ENCODE assay signal across 1 cellular context in the genomic region with DNA sequence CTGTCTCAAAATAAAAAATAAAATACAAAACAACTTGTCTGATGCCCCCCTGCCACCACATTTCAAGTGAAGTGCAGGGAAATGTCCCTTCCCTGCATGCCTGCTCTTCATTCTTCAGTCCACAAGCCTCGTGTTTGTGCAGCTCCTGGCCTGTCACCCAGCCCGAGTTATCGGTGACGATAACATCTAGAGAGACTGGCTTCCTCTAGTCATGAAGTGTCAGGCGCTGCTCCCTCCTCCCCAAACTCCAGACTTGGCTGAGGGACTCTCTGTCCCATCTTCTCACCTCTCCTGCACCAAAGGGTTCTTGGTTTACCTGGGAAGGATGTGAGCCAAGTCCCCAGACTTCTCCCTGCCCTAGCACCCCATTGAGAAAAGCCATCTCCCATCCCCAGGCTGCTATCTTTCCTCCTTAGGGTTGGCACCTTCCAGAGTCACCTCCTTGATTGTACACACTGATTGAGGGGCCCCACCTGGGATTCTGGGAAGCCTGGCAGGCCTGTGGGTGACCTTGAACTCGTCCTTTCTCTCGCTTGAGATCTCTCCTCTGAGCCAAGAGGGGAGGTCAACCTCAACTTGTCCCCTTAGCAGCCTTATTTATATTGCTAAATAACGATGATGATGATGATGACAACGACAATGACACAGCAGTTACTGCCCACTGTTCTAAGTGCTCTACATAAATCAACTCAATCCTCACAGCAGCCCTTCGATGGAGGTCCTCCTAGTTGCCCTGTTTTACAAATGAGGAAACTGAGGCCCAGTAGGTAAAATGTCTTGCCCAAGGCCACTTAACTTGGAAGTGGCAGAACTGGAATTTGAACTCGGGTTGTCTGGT.
TF ChIP-seq lines count a peak whose summit lies in the region.

No MANE protein-coding gene starts in this region.

TF ChIP-seq in K562, 482 proteins besides CTCF, POLR2A, EP300 and RAD21 (continued from another document and continues in another):
- TF ChIP-seq ZNF324 (CRISPR knock-in tag; IDR thresholded peaks at IDR 0.05) (no peak), ZNF253 (CRISPR knock-in tag; conservative IDR thresholded peaks at IDR 0.05) (no peak), BCLAF1 (IDR thresholded peaks at IDR 0.05; ENCODE audit: borderline replicate concordance in 1 of 2, control insufficient read depth in 1 of 2, low read depth in 2 of 2, low read length in 1 of 2) (no peak), E2F8 (IDR thresholded peaks at IDR 0.05; ENCODE audit: low read depth, partially characterized antibody) (no peak), SAFB2 (IDR thresholded peaks at IDR 0.05; ENCODE audit: borderline replicate concordance, low read depth, low read length, severe bottlenecking) (no peak), HLTF (IDR thresholded peaks at IDR 0.05) (no peak), ZNF57 (CRISPR knock-in tag; IDR thresholded peaks at IDR 0.05) (no peak), VEZF1 (CRISPR knock-in tag; IDR thresholded peaks at IDR 0.05) (no peak; the same call in 1 of the 2 replicates), KDM1A (IDR thresholded peaks at IDR 0.05) (no peak), CREBBP (IDR thresholded peaks at IDR 0.05; ENCODE audit: low read depth, low read length) (no peak), TSHZ1 (CRISPR knock-in tag; IDR thresholded peaks at IDR 0.05) (no peak), SMAD3 (CRISPR knock-in tag; conservative IDR thresholded peaks at IDR 0.05) (no peak), RBM22 (IDR thresholded peaks at IDR 0.05; ENCODE audit: low read depth, low read length, poor library complexity, severe bottlenecking) (no peak), TBP (optimal IDR thresholded peaks at IDR 0.05; ENCODE audit: low read depth, low read length) (no peak), ZSCAN32 (CRISPR knock-in tag; IDR thresholded peaks at IDR 0.05) (no peak), FOXP1 (CRISPR knock-in tag; IDR thresholded peaks at IDR 0.05) (no peak), ESRRA (IDR thresholded peaks at IDR 0.05; ENCODE audit: borderline replicate concordance, low read depth) (peak; percentile 78), ZNF764 (CRISPR knock-in tag; IDR thresholded peaks at IDR 0.05; ENCODE audit: low read depth) (no peak), PHB2 (IDR thresholded peaks at IDR 0.05; ENCODE audit: low read depth) (no peak), NONO (IDR thresholded peaks at IDR 0.05; ENCODE audit: low read depth in 2 of 2, low read length in 1 of 2) (no peak), POLR2AphosphoS5 (IDR thresholded peaks at IDR 0.05; ENCODE audit: control insufficient read depth, insufficient read depth, low read depth, low read length) (no peak), BDP1 (IDR thresholded peaks at IDR 0.05; ENCODE audit: insufficient read depth, insufficient read length) (no peak), BRD4 (IDR thresholded peaks at IDR 0.05) (no peak), ZNF134 (CRISPR knock-in tag; conservative IDR thresholded peaks at IDR 0.05) (no peak), FOSL1 (tag; conservative IDR thresholded peaks at IDR 0.05) (peak; percentile 58), SUPT5H (IDR thresholded peaks at IDR 0.05) (no peak), RFX7 (CRISPR knock-in tag; IDR thresholded peaks at IDR 0.05) (no peak), ZNF239 (CRISPR knock-in tag; IDR thresholded peaks at IDR 0.05) (no peak), OTX1 (CRISPR knock-in tag; IDR thresholded peaks at IDR 0.05) (0 out of 2 replicates have a peak, but pooled peaks have one; percentile 32), ZNF436 (CRISPR knock-in tag; IDR thresholded peaks at IDR 0.05) (no peak)
- TF ChIP-seq, protein P1, sequence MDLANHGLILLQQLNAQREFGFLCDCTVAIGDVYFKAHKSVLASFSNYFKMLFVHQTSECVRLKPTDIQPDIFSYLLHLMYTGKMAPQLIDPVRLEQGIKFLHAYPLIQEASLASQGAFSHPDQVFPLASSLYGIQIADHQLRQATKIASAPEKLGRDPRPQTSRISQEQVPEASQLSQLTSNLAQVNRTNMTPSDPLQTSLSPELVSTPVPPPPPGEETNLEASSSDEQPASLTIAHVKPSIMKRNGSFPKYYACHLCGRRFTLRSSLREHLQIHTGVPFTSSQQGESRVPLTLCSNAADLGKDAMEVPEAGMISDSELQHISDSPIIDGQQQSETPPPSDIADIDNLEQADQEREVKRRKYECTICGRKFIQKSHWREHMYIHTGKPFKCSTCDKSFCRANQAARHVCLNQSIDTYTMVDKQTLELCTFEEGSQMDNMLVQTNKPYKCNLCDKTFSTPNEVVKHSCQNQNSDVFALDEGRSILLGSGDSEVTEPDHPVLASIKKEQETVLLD (IDR thresholded peaks at IDR 0.05) = no peak
- TF ChIP-seq, protein P2, sequence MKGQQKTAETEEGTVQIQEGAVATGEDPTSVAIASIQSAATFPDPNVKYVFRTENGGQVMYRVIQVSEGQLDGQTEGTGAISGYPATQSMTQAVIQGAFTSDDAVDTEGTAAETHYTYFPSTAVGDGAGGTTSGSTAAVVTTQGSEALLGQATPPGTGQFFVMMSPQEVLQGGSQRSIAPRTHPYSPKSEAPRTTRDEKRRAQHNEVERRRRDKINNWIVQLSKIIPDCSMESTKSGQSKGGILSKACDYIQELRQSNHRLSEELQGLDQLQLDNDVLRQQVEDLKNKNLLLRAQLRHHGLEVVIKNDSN (CRISPR knock-in tag; IDR thresholded peaks at IDR 0.05) = no peak
- TF ChIP-seq, protein P3, sequence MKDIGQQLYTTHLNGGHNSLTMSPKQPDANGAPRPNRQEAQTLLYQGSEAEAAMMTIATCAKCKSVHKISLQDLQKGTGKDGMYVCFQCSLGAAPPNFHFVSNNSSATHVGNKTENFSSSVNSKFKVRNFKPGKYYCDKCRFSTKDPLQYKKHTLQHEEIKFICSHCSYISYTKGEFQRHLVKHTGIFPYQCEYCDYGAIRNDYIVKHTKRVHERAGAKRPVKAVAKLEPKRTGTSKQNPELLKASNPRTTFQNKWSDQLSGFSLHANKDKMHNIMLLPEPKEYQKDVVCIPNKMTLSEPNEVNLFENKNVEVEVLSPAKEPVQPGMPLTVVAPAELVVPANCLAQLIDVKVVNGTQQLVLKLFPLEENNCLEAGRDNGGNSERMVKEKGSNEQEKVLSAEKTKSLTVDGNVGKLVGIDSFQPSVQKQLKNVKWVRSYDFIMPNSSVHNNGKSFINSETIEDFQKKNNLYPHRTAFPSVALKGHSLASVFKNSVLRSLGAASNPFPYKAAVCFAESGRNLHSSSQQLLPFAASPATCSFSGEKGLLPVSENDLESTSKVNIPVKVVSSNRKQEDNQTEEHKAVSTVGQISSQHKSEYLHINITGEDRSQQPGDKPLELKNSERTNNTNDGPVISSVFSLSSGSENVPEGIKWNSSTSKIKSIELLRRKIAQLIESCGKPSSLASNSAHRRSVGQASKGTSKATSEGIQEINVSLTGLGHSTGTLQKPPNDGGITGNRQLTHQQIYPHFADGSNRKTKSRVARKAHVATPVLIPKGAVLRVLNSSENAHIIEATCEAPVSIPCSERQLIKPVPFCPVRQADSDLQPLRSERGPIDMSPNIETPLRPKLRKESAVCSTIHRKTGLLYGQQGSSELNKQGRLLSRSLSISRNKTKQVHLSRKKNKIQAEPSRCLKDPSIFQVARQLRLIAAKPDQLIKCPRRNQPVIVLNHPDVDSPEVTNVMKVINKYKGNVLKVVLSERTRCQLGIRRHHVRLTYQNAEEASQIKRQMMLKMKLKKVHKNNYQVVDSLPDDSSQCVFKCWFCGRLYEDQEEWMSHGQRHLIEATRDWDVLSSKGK (CRISPR knock-in tag; IDR thresholded peaks at IDR 0.05) = no peak
- TF ChIP-seq, protein P4, sequence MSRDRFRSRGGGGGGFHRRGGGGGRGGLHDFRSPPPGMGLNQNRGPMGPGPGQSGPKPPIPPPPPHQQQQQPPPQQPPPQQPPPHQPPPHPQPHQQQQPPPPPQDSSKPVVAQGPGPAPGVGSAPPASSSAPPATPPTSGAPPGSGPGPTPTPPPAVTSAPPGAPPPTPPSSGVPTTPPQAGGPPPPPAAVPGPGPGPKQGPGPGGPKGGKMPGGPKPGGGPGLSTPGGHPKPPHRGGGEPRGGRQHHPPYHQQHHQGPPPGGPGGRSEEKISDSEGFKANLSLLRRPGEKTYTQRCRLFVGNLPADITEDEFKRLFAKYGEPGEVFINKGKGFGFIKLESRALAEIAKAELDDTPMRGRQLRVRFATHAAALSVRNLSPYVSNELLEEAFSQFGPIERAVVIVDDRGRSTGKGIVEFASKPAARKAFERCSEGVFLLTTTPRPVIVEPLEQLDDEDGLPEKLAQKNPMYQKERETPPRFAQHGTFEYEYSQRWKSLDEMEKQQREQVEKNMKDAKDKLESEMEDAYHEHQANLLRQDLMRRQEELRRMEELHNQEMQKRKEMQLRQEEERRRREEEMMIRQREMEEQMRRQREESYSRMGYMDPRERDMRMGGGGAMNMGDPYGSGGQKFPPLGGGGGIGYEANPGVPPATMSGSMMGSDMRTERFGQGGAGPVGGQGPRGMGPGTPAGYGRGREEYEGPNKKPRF (IDR thresholded peaks at IDR 0.05; ENCODE audit: low read depth, low read length) = no peak
- TF ChIP-seq, protein P5, sequence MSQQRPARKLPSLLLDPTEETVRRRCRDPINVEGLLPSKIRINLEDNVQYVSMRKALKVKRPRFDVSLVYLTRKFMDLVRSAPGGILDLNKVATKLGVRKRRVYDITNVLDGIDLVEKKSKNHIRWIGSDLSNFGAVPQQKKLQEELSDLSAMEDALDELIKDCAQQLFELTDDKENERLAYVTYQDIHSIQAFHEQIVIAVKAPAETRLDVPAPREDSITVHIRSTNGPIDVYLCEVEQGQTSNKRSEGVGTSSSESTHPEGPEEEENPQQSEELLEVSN (IDR thresholded peaks at IDR 0.05; ENCODE audit: borderline replicate concordance in 1 of 2, extremely low read depth in 1 of 2, insufficient read depth in 1 of 2, insufficient read length in 1 of 2, low read depth in 1 of 2, low read length in 1 of 2, poor library complexity in 1 of 2, severe bottlenecking in 1 of 2) = no peak
